Comparison of ENCODE assay signal across 25 cellular contexts in genomic region chr1:182444497-182444896, GRCh38. TPM values are rescaled to one million over a fixed set of nuclear protein-coding genes. Genes with fewer than 3 reads are reported as not detected.
A peak's percentile ranks its signal among the peaks of the same experiment; 100 is the strongest.
DNase-seq lines count a peak whose midpoint lies in the region; ATAC-seq, FAIRE-seq and TF ChIP-seq lines count a peak whose summit lies in the region.
"Had no signal": no experiment of that assay in that cellular context is flagged by ENCODE, and none has a peak within 500 bp of the region (broad histone marks: within the 10 kb centered on the region; RNA-seq: fewer than 3 reads in every experiment).

No MANE protein-coding gene starts in this region.

- H3K27me3 ChIP-seq in DND-41 (ENCODE audit: insufficient read depth, low read length, poor library complexity) (no peaks in the 10 kb centered on the region), NT2/D1 (ENCODE audit: insufficient read depth, insufficient read length) (peaks cover 3% of the 10 kb centered on the region), small intestine (ENCODE audit: control insufficient read depth in 2 of 2, insufficient read depth in 2 of 2, low read length in 2 of 2) (no peaks in the 10 kb centered on the region)
- H3K27me3 ChIP-seq: cardiac muscle cell, neutrophil, transverse colon had no signal

- H3K9me3 ChIP-seq in DND-41 (ENCODE audit: insufficient read depth, low read length, severe bottlenecking) (no peaks in the 10 kb centered on the region), NT2/D1 (ENCODE audit: insufficient read depth, low read length) (peaks cover 18% of the 10 kb centered on the region; the same call in 1 of the 2 replicates), small intestine (ENCODE audit: control insufficient read depth, low read depth) (no peaks in the 10 kb centered on the region)
- H3K9me3 ChIP-seq: mucosa of descending colon, neutrophil, transverse colon had no signal

- no peaks in the 10 kb centered on the region for H3K4me1 Mint-ChIP-seq in nephron progenitor cell

- TF ChIP-seq CTCF in DND-41 (IDR thresholded peaks at IDR 0.05; ENCODE audit: borderline replicate concordance, extremely low read depth, low read length, poor library complexity, severe bottlenecking), result peak; percentile 28
- peak; percentile 42; the same call in 1 of the 2 replicates for TF ChIP-seq CTCF in GM12875 (IDR thresholded peaks at IDR 0.05; ENCODE audit: borderline replicate concordance, insufficient read depth, low read depth, low read length)
- TF ChIP-seq CTCF in epithelial cell of proximal tubule (conservative IDR thresholded peaks at IDR 0.05; ENCODE audit: low read depth, low read length), result peak; percentile 25
- TF ChIP-seq CTCF in nephron progenitor cell (IDR thresholded peaks at IDR 0.05), result no peak

- DNase-seq in DND-41 (no peak), NT2/D1 (ENCODE audit: low read depth, low spot score) (peak; percentile 78), epithelial cell of proximal tubule (ENCODE audit: low read depth) (no peak), kidney tubule cell (ENCODE audit: low spot score) (no peak), small intestine (no peak), T1000 (lab: John Stamatoyannopoulos, UW) (no peak), nephron progenitor cell (no peak)
- DNase-seq: activated CD8-positive, alpha-beta T cell treated with anti-CD3 and anti-CD28 coated beads, Interleukin-2, amount 10 ng/mL, durations not matched to agents 7 days and 5 days; activated T-cell treated with anti-CD3 and anti-CD28 coated beads, Interleukin-2, amount 50 U/mL, for 48 hours; effector memory CD4-positive, alpha-beta T cell; hypothalamus; KG1; left cardiac atrium; NCI-H1436; NK-92 treated with Interleukin-12 subunit alpha and Interleukin-12 subunit beta, amount 100 ng/mL, for 24 hours; retina; stimulated activated naive CD8-positive, alpha-beta T cell treated with anti-CD3 and anti-CD28 coated beads, Interleukin-15, Interleukin-2, amounts not matched to agents 100 U/mL and 50 U/mL, for 24 hours; SW 1271; transverse colon had no signal

- H3K4me2 ChIP-seq in DND-41 (ENCODE audit: insufficient read depth, low read length), result no peak overlapping the region

- no peak overlapping the region for H2AFZ ChIP-seq in DND-41 (ENCODE audit: low read depth, low read length)

- no peak overlapping the region for H3K27ac Mint-ChIP-seq in nephron progenitor cell
- H3K27ac Mint-ChIP-seq: activated CD8-positive, alpha-beta T cell treated with anti-CD3 and anti-CD28 coated beads, Interleukin-2, amount 10 ng/mL, durations not matched to agents 7 days and 5 days had no signal

- no peaks in the 10 kb centered on the region for H3K36me3 ChIP-seq in DND-41 (ENCODE audit: insufficient read depth, low read length)
- H3K36me3 ChIP-seq in NT2/D1 (ENCODE audit: insufficient read depth, insufficient read length, low read length), result no peaks in the 10 kb centered on the region
- H3K36me3 ChIP-seq in small intestine (ENCODE audit: control insufficient read depth in 2 of 2, insufficient read depth in 2 of 2, low read length in 2 of 2), result no peaks in the 10 kb centered on the region
- H3K36me3 ChIP-seq: cardiac muscle cell, neutrophil, transverse colon had no signal

- H3K36me3 Mint-ChIP-seq in nephron progenitor cell (ENCODE audit: low read depth), result no peaks in the 10 kb centered on the region

- 56 to 65% (median 57%) methylated on average over 4 of the region's 4 CpGs for WGBS in small intestine, 3 donors

- no peak for FAIRE-seq in small intestine (lab: Jason Lieb, UNC)
- FAIRE-seq: H54 had no signal

- H3K27me3 Mint-ChIP-seq in nephron progenitor cell (ENCODE audit: low read depth, poor library complexity), result no peaks in the 10 kb centered on the region

- no peak overlapping the region for H3K4me3 Mint-ChIP-seq in nephron progenitor cell
- H3K4me3 Mint-ChIP-seq: activated CD8-positive, alpha-beta T cell treated with anti-CD3 and anti-CD28 coated beads, Interleukin-2, amount 10 ng/mL, durations not matched to agents 7 days and 5 days had no signal

- H3K4me3 ChIP-seq in DND-41 (ENCODE audit: low read depth in 1 of 2, low read length in 2 of 2), result no peak overlapping the region
- H3K4me3 ChIP-seq in GM12875 (ENCODE audit: low read depth, low read length), result no peak overlapping the region
- H3K4me3 ChIP-seq in NT2/D1 (ENCODE audit: insufficient read length, low read depth), result no peak overlapping the region
- H3K4me3 ChIP-seq in epithelial cell of proximal tubule (ENCODE audit: low read depth, low read length), result no peak overlapping the region
- no peak overlapping the region for H3K4me3 ChIP-seq in small intestine (ENCODE audit: low read depth in 1 of 2, low read length in 2 of 2)
- H3K4me3 ChIP-seq: cardiac muscle cell, mucosa of descending colon, transverse colon had no signal

- H3K27ac ChIP-seq in DND-41 (ENCODE audit: low read length), result no peak overlapping the region
- H3K27ac ChIP-seq in small intestine (ENCODE audit: low read depth in 1 of 2, low read length in 1 of 2), result no peak overlapping the region
- H3K27ac ChIP-seq: cardiac muscle cell, neutrophil, transverse colon had no signal

- ATAC-seq in DND-41 (ENCODE audit: insufficient read depth, low read depth), result no peak
- ATAC-seq: activated CD8-positive, alpha-beta T cell treated with anti-CD3 and anti-CD28 coated beads, Interleukin-2, amount 10 ng/mL, durations not matched to agents 7 days and 5 days; left cardiac atrium; mucosa of descending colon; stimulated activated naive CD8-positive, alpha-beta T cell treated with anti-CD3 and anti-CD28 coated beads, Interleukin-15, Interleukin-2, amounts not matched to agents 100 U/mL and 50 U/mL, for 24 hours had no signal

- no peaks in the 10 kb centered on the region for H4K20me1 ChIP-seq in DND-41 (ENCODE audit: insufficient read depth, low read length)

- H3K79me2 ChIP-seq in DND-41 (ENCODE audit: insufficient read depth, low read length), result no peaks in the 10 kb centered on the region

- no peak overlapping the region for H3K9ac ChIP-seq in DND-41 (ENCODE audit: low read depth, low read length)
- H3K9ac ChIP-seq in NT2/D1 (ENCODE audit: insufficient read length, low read depth), result no peak overlapping the region

- H3K4me1 ChIP-seq in DND-41 (ENCODE audit: insufficient read depth, low read length) (peaks cover 8% of the 10 kb centered on the region; the same call in 1 of the 2 replicates), NT2/D1 (ENCODE audit: insufficient read depth, insufficient read length) (peaks cover 4% of the 10 kb centered on the region), small intestine (ENCODE audit: control insufficient read depth in 2 of 2, insufficient read depth in 1 of 2, low read depth in 1 of 2, low read length in 1 of 2) (no peaks in the 10 kb centered on the region)

- peaks cover 20% of the 10 kb centered on the region for H3K9me3 Mint-ChIP-seq in nephron progenitor cell

RNA-seq across cellular contexts. Expression of gene RGSL1, which starts 5.4 kb away (rescaled TPM):
- total RNA-seq in epithelial cell of proximal tubule, result not detected in 2 replicates
- polyA plus RNA-seq in small intestine, result not detected
- total RNA-seq: activated CD8-positive, alpha-beta T cell treated with anti-CD3 and anti-CD28 coated beads, Interleukin-2, amount 10 ng/mL, durations not matched to agents 7 days and 5 days; cardiac muscle cell; left cardiac atrium; mucosa of descending colon; transverse colon had no signal
- polyA plus RNA-seq: BJ, cardiac muscle cell had no signal

RNA-seq across cellular contexts. Expression of gene TEDDM1, which starts 44.0 kb away (rescaled TPM):
- not detected in 2 replicates for total RNA-seq in epithelial cell of proximal tubule
- polyA plus RNA-seq in small intestine, result not detected
- total RNA-seq: activated CD8-positive, alpha-beta T cell treated with anti-CD3 and anti-CD28 coated beads, Interleukin-2, amount 10 ng/mL, durations not matched to agents 7 days and 5 days; cardiac muscle cell; left cardiac atrium; mucosa of descending colon; transverse colon had no signal
- polyA plus RNA-seq: BJ, cardiac muscle cell had no signal

RNA-seq across cellular contexts. Expression of gene GLUL, which starts 52.9 kb away (rescaled TPM):
- total RNA-seq in epithelial cell of proximal tubule, result 122 and 137 TPM in 2 replicates
- 100 to 1,000 TPM in 2 of 3 donors, 10 to 100 TPM in 1; 75.8 to 422 (median 116) TPM for polyA plus RNA-seq in small intestine
